ENCODE assay signal across 8 cellular contexts in the genomic region with DNA sequence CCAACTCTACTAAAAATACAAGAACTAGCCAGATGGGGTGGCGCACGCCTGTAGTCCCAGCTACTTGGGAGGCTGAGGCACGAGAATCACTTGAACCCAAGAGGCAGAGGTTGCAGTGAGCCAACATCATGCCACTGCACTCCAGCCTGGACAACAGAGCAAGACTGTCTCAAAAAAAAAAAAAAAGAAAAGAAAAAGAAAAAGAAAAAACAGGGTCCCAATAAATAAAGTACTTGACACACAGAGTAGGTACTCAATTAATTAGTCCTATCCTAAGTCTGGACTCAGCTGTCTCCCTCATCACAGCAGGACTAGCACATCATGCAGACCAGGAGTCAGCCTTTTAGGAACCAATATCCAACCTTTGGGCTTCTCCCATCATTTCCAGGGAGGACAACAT. TPM values are rescaled to one million over a fixed set of nuclear protein-coding genes. Genes with fewer than 3 reads are reported as not detected.
A peak's percentile ranks its signal among the peaks of the same experiment; 100 is the strongest.
DNase-seq lines count a peak whose midpoint lies in the region; ATAC-seq and TF ChIP-seq lines count a peak whose summit lies in the region.
"Not testable (repeated sequence)": the region's sequence is repeated elsewhere in the genome, so short reads cannot be mapped to it uniquely, and the experiment has no call there.

No MANE protein-coding gene starts in this region.

- peak overlapping the region; percentile 95 for H3K4me3 Mint-ChIP-seq in T-helper 1 cell treated with Interleukin-12 subunit alpha and Interleukin-12 subunit beta and Interleukin-4 antibody, amounts not matched to agents 30 μg/mL and 1 μg/mL, for 36 hours
- H3K4me3 Mint-ChIP-seq in activated T-cell treated with anti-CD3 and anti-CD28 coated beads, Interleukin-2, amount 50 U/mL, for 24 hours, result peak overlapping the region; percentile 91
- peak overlapping the region; percentile 89 for H3K4me3 Mint-ChIP-seq in activated naive CD8-positive, alpha-beta T cell treated with anti-CD3 and anti-CD28 coated beads, Interleukin-2, amount 10 ng/mL, durations not matched to agents 7 days and 5 days
- peak overlapping the region; percentile 91 to 97 (median 93) for H3K4me3 Mint-ChIP-seq in nephron

- not testable (repeated sequence) for H3K9me2 ChIP-seq in DOHH2 (replicated peaks; ENCODE audit: control insufficient read depth, low read length); MM.1S (replicated peaks; ENCODE audit: insufficient read depth, low read length); hepatocyte (replicated peaks; ENCODE audit: insufficient read depth)

- not testable (repeated sequence) for H3K9me3 ChIP-seq in A673 (ENCODE audit: low read depth, low read length, poor library complexity, severe bottlenecking); DOHH2 (ENCODE audit: control insufficient read depth, insufficient read depth, low read length); MM.1S (replicated peaks; ENCODE audit: insufficient read depth, low read length); hepatocyte (ENCODE audit: low read depth)

- BruUV-seq in A673 (replicated peaks; lab: Mats Ljungman, UMichigan), result not testable (repeated sequence)

- H3K4me2 ChIP-seq in DOHH2 (ENCODE audit: low read length), result peak overlapping the region; percentile 89
- H3K4me2 ChIP-seq in MM.1S (ENCODE audit: low read depth, low read length), result peak overlapping the region; percentile 85; the same call in 1 of the 2 replicates
- H3K4me2 ChIP-seq in hepatocyte, result peak overlapping the region; percentile 89

- H3K27ac ChIP-seq in A673 (ENCODE audit: low read depth, low read length, poor library complexity, severe bottlenecking); DOHH2 (ENCODE audit: low read depth, low read length); MM.1S (ENCODE audit: low read length); hepatocyte: not testable (repeated sequence)

- not testable (repeated sequence) for H3K27ac Mint-ChIP-seq in T-helper 1 cell treated with Interleukin-12 subunit alpha and Interleukin-12 subunit beta and Interleukin-4 antibody, amounts not matched to agents 30 μg/mL and 1 μg/mL, for 36 hours; nephron
- H3K27ac Mint-ChIP-seq in activated T-cell treated with anti-CD3 and anti-CD28 coated beads, Interleukin-2, amount 50 U/mL, for 24 hours, result peak overlapping the region; percentile 99
- H3K27ac Mint-ChIP-seq in activated naive CD8-positive, alpha-beta T cell treated with anti-CD3 and anti-CD28 coated beads, Interleukin-2, amount 10 ng/mL, durations not matched to agents 7 days and 5 days, result peak overlapping the region; percentile 92

- not testable (repeated sequence) for H3K36me3 Mint-ChIP-seq in T-helper 1 cell treated with Interleukin-12 subunit alpha and Interleukin-12 subunit beta and Interleukin-4 antibody, amounts not matched to agents 30 μg/mL and 1 μg/mL, for 36 hours (ENCODE audit: low read depth); activated naive CD8-positive, alpha-beta T cell treated with anti-CD3 and anti-CD28 coated beads, Interleukin-2, amount 10 ng/mL, durations not matched to agents 7 days and 5 days; nephron (ENCODE audit: low read depth)
- peaks cover 52% of the 10 kb centered on the region for H3K36me3 Mint-ChIP-seq in activated T-cell treated with anti-CD3 and anti-CD28 coated beads, Interleukin-2, amount 50 U/mL, for 24 hours (ENCODE audit: low read depth)

- not testable (repeated sequence) for H2AFZ ChIP-seq in MM.1S (ENCODE audit: low read length); hepatocyte

- POLR2A ChIA-PET in A673 (lab: Charles Lee; ENCODE audit: low non-redundant PET), result interaction anchor here (0.8 kb wide), 1 partner anchor 16 kb away, joined by 6 read pairs; no protein-coding TSS in a partner anchor
- POLR2A ChIA-PET in activated naive CD8-positive, alpha-beta T cell treated with anti-CD3 and anti-CD28 coated beads, Interleukin-2, amount 10 ng/mL, durations not matched to agents 7 days and 5 days (lab: Charles Lee), result not testable (repeated sequence)

- WGBS in hepatocyte (ENCODE audit: low lambda C conversion rate, missing lambda C conversion rate), result 90% methylated on average over 3 of the region's 3 CpGs

- CTCF ChIA-PET in A673 (lab: Charles Lee), result not testable (repeated sequence)

- H3K27me3 Mint-ChIP-seq in T-helper 1 cell treated with Interleukin-12 subunit alpha and Interleukin-12 subunit beta and Interleukin-4 antibody, amounts not matched to agents 30 μg/mL and 1 μg/mL, for 36 hours (ENCODE audit: low read depth); activated T-cell treated with anti-CD3 and anti-CD28 coated beads, Interleukin-2, amount 50 U/mL, for 24 hours; activated naive CD8-positive, alpha-beta T cell treated with anti-CD3 and anti-CD28 coated beads, Interleukin-2, amount 10 ng/mL, durations not matched to agents 7 days and 5 days; nephron (ENCODE audit: low read depth): not testable (repeated sequence)

- peak overlapping the region; percentile 69 for H3K4me3 ChIP-seq in A673 (ENCODE audit: low read depth, low read length, poor library complexity, severe bottlenecking)
- peak overlapping the region; percentile 98 for H3K4me3 ChIP-seq in DOHH2 (ENCODE audit: low read length)
- H3K4me3 ChIP-seq in MM.1S (ENCODE audit: low read length); hepatocyte: not testable (repeated sequence)

- H3F3A ChIP-seq in DOHH2 (ENCODE audit: control insufficient read depth, insufficient read depth); MM.1S (ENCODE audit: insufficient read depth, low read length): not testable (repeated sequence)

- TF ChIP-seq CTCF in A673 (conservative IDR thresholded peaks at IDR 0.05; ENCODE audit: low read depth, low read length); DOHH2 (IDR thresholded peaks at IDR 0.05; ENCODE audit: low read depth, low read length, poor library complexity, severe bottlenecking); MM.1S (IDR thresholded peaks at IDR 0.05; ENCODE audit: low read length); hepatocyte (IDR thresholded peaks at IDR 0.05; ENCODE audit: poor library complexity); nephron (IDR thresholded peaks at IDR 0.05; ENCODE audit: unreplicated experiment in 3 of 3): not testable (repeated sequence)

- not testable (repeated sequence) for DNase-seq in A673 (ENCODE audit: low spot score); MM.1S; activated T-cell treated with anti-CD3 and anti-CD28 coated beads, Interleukin-2, amount 50 U/mL, for 24 hours; activated naive CD8-positive, alpha-beta T cell treated with anti-CD3 and anti-CD28 coated beads, Interleukin-2, amount 10 ng/mL, durations not matched to agents 7 days and 5 days; hepatocyte (ENCODE audit: low spot score)

- H3K79me2 ChIP-seq in DOHH2 (ENCODE audit: control insufficient read depth, low read length), result peaks cover 67% of the 10 kb centered on the region
- peaks cover 66% of the 10 kb centered on the region for H3K79me2 ChIP-seq in MM.1S (ENCODE audit: low read length)
- H3K79me2 ChIP-seq in hepatocyte, result peaks cover 50% of the 10 kb centered on the region

- not testable (repeated sequence) for H3K9ac ChIP-seq in MM.1S (ENCODE audit: low read length)

- intact Hi-C loops in A673 (cut with micrococcal nuclease; ENCODE audit: unreplicated experiment), result not testable (repeated sequence)

- H3K9me3 Mint-ChIP-seq in T-helper 1 cell treated with Interleukin-12 subunit alpha and Interleukin-12 subunit beta and Interleukin-4 antibody, amounts not matched to agents 30 μg/mL and 1 μg/mL, for 36 hours; activated T-cell treated with anti-CD3 and anti-CD28 coated beads, Interleukin-2, amount 50 U/mL, for 24 hours; activated naive CD8-positive, alpha-beta T cell treated with anti-CD3 and anti-CD28 coated beads, Interleukin-2, amount 10 ng/mL, durations not matched to agents 7 days and 5 days: not testable (repeated sequence)
- H3K9me3 Mint-ChIP-seq in nephron, result peaks cover 13% of the 10 kb centered on the region

- H3K36me3 ChIP-seq in A673 (ENCODE audit: insufficient read depth, low read length, poor library complexity, severe bottlenecking); MM.1S (replicated peaks; ENCODE audit: insufficient read depth, low read length); hepatocyte (replicated peaks; ENCODE audit: insufficient read depth, low read depth): not testable (repeated sequence)
- peaks cover 27% of the 10 kb centered on the region for H3K36me3 ChIP-seq in DOHH2 (ENCODE audit: control insufficient read depth, low read length)

- not testable (repeated sequence) for H3K4me1 ChIP-seq in A673 (ENCODE audit: insufficient read depth, low read length, poor library complexity, severe bottlenecking); MM.1S (ENCODE audit: low read length); hepatocyte (ENCODE audit: insufficient read depth)
- peaks cover 17% of the 10 kb centered on the region for H3K4me1 ChIP-seq in DOHH2 (ENCODE audit: control insufficient read depth, low read length)

- not testable (repeated sequence) for ATAC-seq in activated naive CD8-positive, alpha-beta T cell treated with anti-CD3 and anti-CD28 coated beads, Interleukin-2, amount 10 ng/mL, durations not matched to agents 7 days and 5 days (ENCODE audit: low read depth)

- not testable (repeated sequence) for H4K20me1 ChIP-seq in DOHH2 (ENCODE audit: control insufficient read depth, insufficient read depth, low read depth, low read length); MM.1S (ENCODE audit: insufficient read depth, low read length)
- peaks cover 12% of the 10 kb centered on the region for H4K20me1 ChIP-seq in hepatocyte (ENCODE audit: insufficient read depth, poor library complexity, severe bottlenecking)

- peaks cover 28% of the 10 kb centered on the region for H3K4me1 Mint-ChIP-seq in T-helper 1 cell treated with Interleukin-12 subunit alpha and Interleukin-12 subunit beta and Interleukin-4 antibody, amounts not matched to agents 30 μg/mL and 1 μg/mL, for 36 hours (ENCODE audit: low read depth)
- peaks cover 34% of the 10 kb centered on the region for H3K4me1 Mint-ChIP-seq in activated T-cell treated with anti-CD3 and anti-CD28 coated beads, Interleukin-2, amount 50 U/mL, for 24 hours (ENCODE audit: low read depth)
- H3K4me1 Mint-ChIP-seq in activated naive CD8-positive, alpha-beta T cell treated with anti-CD3 and anti-CD28 coated beads, Interleukin-2, amount 10 ng/mL, durations not matched to agents 7 days and 5 days, result peaks cover 16% of the 10 kb centered on the region
- H3K4me1 Mint-ChIP-seq in nephron, result peaks cover 11% of the 10 kb centered on the region

- not testable (repeated sequence) for H3K27me3 ChIP-seq in A673 (replicated peaks; ENCODE audit: insufficient read depth, low read depth, low read length, poor library complexity); DOHH2 (ENCODE audit: control insufficient read depth, low read length); MM.1S (replicated peaks; ENCODE audit: insufficient read depth, low read length); hepatocyte

RNA-seq across cellular contexts. Expression of gene SMC1A, which starts 2.1 kb away (rescaled TPM):
- total RNA-seq in A673 (2021), result 225 and 230 TPM in 2 replicates
- total RNA-seq in activated naive CD8-positive, alpha-beta T cell treated with anti-CD3 and anti-CD28 coated beads, Interleukin-2, amount 10 ng/mL, durations not matched to agents 7 days and 5 days, result 100 to 1,000 TPM; 117 TPM
- 14.0 and 15.3 TPM in 2 replicates for total RNA-seq in hepatocyte
- polyA plus RNA-seq in hepatocyte, result 17.3 and 24.7 TPM in 2 replicates

RNA-seq across cellular contexts. Expression of gene RIBC1, which starts 2.3 kb away (rescaled TPM):
- total RNA-seq in A673 (2021), result 0.68 and 1.0 TPM in 2 replicates
- 1 to 10 TPM; 1.2 to 1.4 TPM for total RNA-seq in activated naive CD8-positive, alpha-beta T cell treated with anti-CD3 and anti-CD28 coated beads, Interleukin-2, amount 10 ng/mL, durations not matched to agents 7 days and 5 days
- 0.24 and 1.1 TPM in 2 replicates for total RNA-seq in hepatocyte
- polyA plus RNA-seq in hepatocyte, result 0.86 and 1.2 TPM in 2 replicates

RNA-seq across cellular contexts. Expression of gene HSD17B10, which starts 13.8 kb away (rescaled TPM):
- total RNA-seq in A673 (2021) (126 and 132 TPM in 2 replicates), hepatocyte (66.1 and 70.8 TPM in 2 replicates)
- 10 to 100 TPM; 64.3 to 68.2 TPM for total RNA-seq in activated naive CD8-positive, alpha-beta T cell treated with anti-CD3 and anti-CD28 coated beads, Interleukin-2, amount 10 ng/mL, durations not matched to agents 7 days and 5 days
- polyA plus RNA-seq in hepatocyte, result 95.9 and 98.0 TPM in 2 replicates
